Comparison of ENCODE assay signal across 15 cellular contexts in genomic region chr2:23536326-23536725, GRCh38.
DNase-seq lines count a peak whose midpoint lies in the region; ATAC-seq, FAIRE-seq and TF ChIP-seq lines count a peak whose summit lies in the region.
"Had no signal": no experiment of that assay in that cellular context is flagged by ENCODE, and none has a peak within 500 bp of the region (broad histone marks: within the 10 kb centered on the region; RNA-seq: fewer than 3 reads in every experiment).

No MANE protein-coding gene starts in this region.

- H3K4ac ChIP-seq in trophoblast cell (ENCODE audit: low read depth, low read length): peak overlapping the region; percentile 2

- intact Hi-C loops in activated CD4-positive, alpha-beta memory T cell treated with anti-CD3 and anti-CD28 coated beads for 36 hours (cut with micrococcal nuclease): no loop called here

- no peak overlapping the region for H4K12ac ChIP-seq in trophoblast cell (ENCODE audit: low read depth, low read length)

- H3K27me3 ChIP-seq in astrocyte (ENCODE audit: insufficient read depth, low read length) (peaks cover 13% of the 10 kb centered on the region), trophoblast cell (ENCODE audit: insufficient read depth, low read length) (no peaks in the 10 kb centered on the region)

- no peak overlapping the region for H3K4me2 ChIP-seq in astrocyte (ENCODE audit: low read length)
- H3K4me2 ChIP-seq in trophoblast cell (ENCODE audit: low read length): no peak overlapping the region

- no peak overlapping the region for H2BK120ac ChIP-seq in trophoblast cell (ENCODE audit: insufficient read depth, low read length, poor library complexity)

- no peak overlapping the region for H3K27ac ChIP-seq in astrocyte (ENCODE audit: low read depth, low read length)
- H3K27ac ChIP-seq in trophoblast cell (ENCODE audit: low read depth, low read length): no peak overlapping the region
- H3K27ac ChIP-seq: 22Rv1 had no signal

- CTCF ChIA-PET in activated CD4-positive, alpha-beta memory T cell treated with anti-CD3 and anti-CD28 coated beads for 36 hours (lab: Charles Lee): no interaction called here

- ATAC-seq in GM18873 (IDR thresholded peaks at IDR 0.05; ENCODE audit: low FRiP score, unreplicated experiment): no peak

- peaks cover 87% of the 10 kb centered on the region for H3K27me3 Mint-ChIP-seq in astrocyte (ENCODE audit: low read depth, unreplicated experiment)
- no peaks in the 10 kb centered on the region for H3K27me3 Mint-ChIP-seq in activated CD4-positive, alpha-beta memory T cell treated with anti-CD3 and anti-CD28 coated beads for 36 hours

- WGBS in trophoblast cell (ENCODE audit: extremely low coverage, insufficient coverage, insufficient read length): no CpG with 5 or more reads among the region's 13 CpGs

- H3K36me3 Mint-ChIP-seq in astrocyte (ENCODE audit: low read depth, unreplicated experiment): no peaks in the 10 kb centered on the region
- H3K36me3 Mint-ChIP-seq in activated CD4-positive, alpha-beta memory T cell treated with anti-CD3 and anti-CD28 coated beads for 36 hours: no peaks in the 10 kb centered on the region

- H3K18ac ChIP-seq in trophoblast cell (ENCODE audit: low read length): no peak overlapping the region

- H2AK5ac ChIP-seq in trophoblast cell (ENCODE audit: low read length): no peak overlapping the region

- H3K23ac ChIP-seq in trophoblast cell (ENCODE audit: low read length): no peak overlapping the region

- no peaks in the 10 kb centered on the region for H3K9me3 Mint-ChIP-seq in astrocyte (ENCODE audit: unreplicated experiment)
- H3K9me3 Mint-ChIP-seq in activated CD4-positive, alpha-beta memory T cell treated with anti-CD3 and anti-CD28 coated beads for 36 hours: no peaks in the 10 kb centered on the region

- H3K9me3 ChIP-seq in astrocyte (ENCODE audit: insufficient read depth, low read depth, low read length): no peaks in the 10 kb centered on the region
- H3K9me3 ChIP-seq in trophoblast cell (ENCODE audit: insufficient read depth, low read depth, low read length): no peaks in the 10 kb centered on the region

- TF ChIP-seq CTCF in astrocyte (IDR thresholded peaks at IDR 0.05; ENCODE audit: insufficient read depth, low read depth, low read length): no peak

- H3K4me1 ChIP-seq in astrocyte (ENCODE audit: insufficient read depth, low read length) (no peaks in the 10 kb centered on the region), trophoblast cell (ENCODE audit: control insufficient read depth in 1 of 2, insufficient read depth in 2 of 2, low read length in 2 of 2) (peaks cover 2 to 14% of the 10 kb centered on the region in 2 experiments)

- DNase-seq in DMS 273 (lab: John Stamatoyannopoulos, UW; ENCODE audit: unreplicated experiment) (peak; percentile 57), DMS 273 treated with DMSO at 0.1 percent for 48 hours (lab: John Stamatoyannopoulos, UW) (no peak), NCI-H2227 (lab: John Stamatoyannopoulos, UW; ENCODE audit: unreplicated experiment) (peak; percentile 73), astrocyte (ENCODE audit: low read depth) (no peak), trophoblast cell (no peak)
- DNase-seq in activated CD4-positive, alpha-beta memory T cell treated with anti-CD3 and anti-CD28 coated beads for 36 hours: no peak
- no peak for DNase-seq in activated CD4-positive, alpha-beta T cell treated with anti-CD3 and anti-CD28 coated beads, Interleukin-2, amount 50 U/mL, for 48 hours
- DNase-seq: NCI-H226, NCI-H82, SHP77 treated with DMSO at 0.1 percent for 48 hours had no signal

- no peaks in the 10 kb centered on the region for H3K79me1 ChIP-seq in trophoblast cell (ENCODE audit: low read length)

- H4K8ac ChIP-seq in trophoblast cell (ENCODE audit: low read depth, low read length): no peak overlapping the region

- no peak overlapping the region for H3K27ac Mint-ChIP-seq in astrocyte (ENCODE audit: unreplicated experiment)
- no peak overlapping the region for H3K27ac Mint-ChIP-seq in activated CD4-positive, alpha-beta memory T cell treated with anti-CD3 and anti-CD28 coated beads for 36 hours

- H3K4me1 Mint-ChIP-seq in astrocyte (ENCODE audit: low read depth, unreplicated experiment): peaks cover 6% of the 10 kb centered on the region
- H3K4me1 Mint-ChIP-seq in activated CD4-positive, alpha-beta memory T cell treated with anti-CD3 and anti-CD28 coated beads for 36 hours (ENCODE audit: low read depth): peaks cover 29% of the 10 kb centered on the region

- FAIRE-seq in astrocyte (lab: Jason Lieb, UNC): no peak
- FAIRE-seq: GM18507, H54, RCC 7860 had no signal

- no peaks in the 10 kb centered on the region for H4K20me1 ChIP-seq in astrocyte (ENCODE audit: insufficient read depth, low read length)

- H3K9ac ChIP-seq in astrocyte (ENCODE audit: low read length) (no peak overlapping the region), trophoblast cell (ENCODE audit: low read length) (no peak overlapping the region)

- no peaks in the 10 kb centered on the region for H3K36me3 ChIP-seq in astrocyte (ENCODE audit: insufficient read depth, low read length)
- no peaks in the 10 kb centered on the region for H3K36me3 ChIP-seq in trophoblast cell (ENCODE audit: control insufficient read depth in 1 of 2, insufficient read depth in 2 of 2, low read length in 2 of 2)

- no peaks in the 10 kb centered on the region for H3K79me2 ChIP-seq in astrocyte (ENCODE audit: insufficient read depth, low read length)
- no peaks in the 10 kb centered on the region for H3K79me2 ChIP-seq in trophoblast cell (ENCODE audit: control insufficient read depth, insufficient read depth, low read length, poor library complexity)

- no peak overlapping the region for H3K14ac ChIP-seq in trophoblast cell (ENCODE audit: low read length)

- no peak overlapping the region for H3K4me3 ChIP-seq in astrocyte (ENCODE audit: insufficient read depth, low read depth, low read length)
- H3K4me3 ChIP-seq in trophoblast cell (ENCODE audit: low read depth, low read length): no peak overlapping the region

- H3K4me3 Mint-ChIP-seq in astrocyte (ENCODE audit: unreplicated experiment): no peak overlapping the region
- no peak overlapping the region for H3K4me3 Mint-ChIP-seq in activated CD4-positive, alpha-beta memory T cell treated with anti-CD3 and anti-CD28 coated beads for 36 hours

- no peak overlapping the region for H4K91ac ChIP-seq in trophoblast cell (ENCODE audit: low read depth, low read length)

- H2BK5ac ChIP-seq in trophoblast cell (ENCODE audit: low read depth, low read length, poor library complexity): no peak overlapping the region

- POLR2A ChIA-PET in activated CD4-positive, alpha-beta memory T cell treated with anti-CD3 and anti-CD28 coated beads for 36 hours (lab: Charles Lee): no interaction called here

- H2AFZ ChIP-seq in astrocyte (ENCODE audit: low read depth, low read length) (peak overlapping the region; percentile 2), trophoblast cell (ENCODE audit: insufficient read depth, low read length, poor library complexity) (no peak overlapping the region)

- H2BK12ac ChIP-seq in trophoblast cell (ENCODE audit: low read length): no peak overlapping the region

Comparison
In these comparisons a context has a peak if more than half of its experiments do, and no peak if none do; other contexts are left out.
1. DNase-seq: peak in DMS 273 (single experiment) and NCI-H2227 (single experiment); none in DMS 273 treated with DMSO at 0.1 percent for 48 hours (single experiment), astrocyte (single experiment), trophoblast cell (0 of 2), activated CD4-positive, alpha-beta memory T cell treated with anti-CD3 and anti-CD28 coated beads for 36 hours (single experiment) and activated CD4-positive, alpha-beta T cell treated with anti-CD3 and anti-CD28 coated beads, Interleukin-2, amount 50 U/mL, for 48 hours (0 of 2).